Comparison of ENCODE assay signal across 9 cellular contexts in the genomic region with DNA sequence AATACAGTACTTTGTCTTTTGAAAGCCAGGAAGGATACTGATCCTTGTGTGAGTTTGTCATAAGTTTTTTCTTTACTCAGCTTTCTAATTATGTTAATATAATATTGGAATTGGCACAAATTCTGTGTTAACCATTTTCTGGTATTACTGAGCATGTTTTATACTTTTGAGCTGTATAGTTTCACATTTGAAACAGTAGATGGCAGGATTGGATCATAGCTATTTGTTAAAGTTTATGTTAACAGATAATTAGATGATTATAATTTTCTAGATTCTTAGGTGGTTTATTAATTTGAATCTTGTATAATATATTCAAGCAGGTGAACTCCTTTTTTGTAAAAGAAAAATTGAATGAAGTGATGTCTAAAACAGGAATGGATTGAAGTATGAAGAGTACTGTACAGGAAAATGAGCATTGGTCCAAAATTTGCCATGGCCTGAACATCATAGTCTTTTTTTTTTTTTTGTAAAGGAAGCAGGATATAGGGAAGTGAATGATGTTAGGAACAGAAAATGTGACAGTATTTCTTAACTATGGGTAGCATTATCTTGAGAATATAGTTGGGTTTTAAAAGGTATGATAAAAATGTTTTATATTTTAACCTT.
A peak's percentile ranks its signal among the peaks of the same experiment; 100 is the strongest.
DNase-seq lines count a peak whose midpoint lies in the region; ATAC-seq and TF ChIP-seq lines count a peak whose summit lies in the region.
"Had no signal": no experiment of that assay in that cellular context is flagged by ENCODE, and none has a peak within 500 bp of the region (broad histone marks: within the 10 kb centered on the region; RNA-seq: fewer than 3 reads in every experiment).

No MANE protein-coding gene starts in this region.

- no peak for DNase-seq in activated naive CD8-positive, alpha-beta T cell treated with anti-CD3 and anti-CD28 coated beads, Interleukin-2, amount 50 U/mL, for 24 hours
- DNase-seq in epithelial cell of proximal tubule (ENCODE audit: low read depth) (no peak), stomach (no peak), substantia nigra (lab: John Stamatoyannopoulos, UW) (no peak), SKM-1 (lab: John Stamatoyannopoulos, UW; ENCODE audit: unreplicated experiment) (no peak)
- DNase-seq: activated CD4-positive, alpha-beta T cell treated with anti-CD3 and anti-CD28 coated beads, Interleukin-2, amount 50 U/mL, for 1 hour had no signal

- no peaks in the 10 kb centered on the region for H3K9me3 Mint-ChIP-seq in activated naive CD8-positive, alpha-beta T cell (ENCODE audit: low read depth)
- H3K9me3 Mint-ChIP-seq in activated naive CD8-positive, alpha-beta T cell treated with anti-CD3 and anti-CD28 coated beads, Interleukin-2, amount 50 U/mL, for 24 hours = no peaks in the 10 kb centered on the region

- TF ChIP-seq POLR2A in stomach (IDR thresholded peaks at IDR 0.05) = no peak

- H3K4me2 ChIP-seq in OCI-LY3 (ENCODE audit: low read length) = no peak overlapping the region

- TF ChIP-seq EP300 in stomach (IDR thresholded peaks at IDR 0.05) = no peak

- H3K79me2 ChIP-seq in OCI-LY3 (ENCODE audit: low read length) = no peaks in the 10 kb centered on the region

- ATAC-seq in activated naive CD8-positive, alpha-beta T cell treated with anti-CD3 and anti-CD28 coated beads, Interleukin-2, amount 50 U/mL, for 24 hours = no peak
- ATAC-seq in GM19035 (IDR thresholded peaks at IDR 0.05; ENCODE audit: unreplicated experiment) = no peak

- no peaks in the 10 kb centered on the region for H3K27me3 Mint-ChIP-seq in activated naive CD8-positive, alpha-beta T cell
- H3K27me3 Mint-ChIP-seq in activated naive CD8-positive, alpha-beta T cell treated with anti-CD3 and anti-CD28 coated beads, Interleukin-2, amount 50 U/mL, for 24 hours = no peaks in the 10 kb centered on the region

- no peaks in the 10 kb centered on the region for H3K36me3 ChIP-seq in OCI-LY3 (replicated peaks; ENCODE audit: low read depth, low read length)
- H3K36me3 ChIP-seq in stomach = no peaks in the 10 kb centered on the region

- TF ChIP-seq CTCF in OCI-LY3 (IDR thresholded peaks at IDR 0.05; ENCODE audit: low read depth, low read length) (peak; percentile 73), epithelial cell of proximal tubule (conservative IDR thresholded peaks at IDR 0.05; ENCODE audit: low read depth, low read length) (peak; percentile 57), stomach (IDR thresholded peaks at IDR 0.05) (peak in 5 of 7 experiments; percentile 5 to 44 (median 41))

- H3K27me3 ChIP-seq in OCI-LY3 (ENCODE audit: low read depth, low read length) = peaks cover 7% of the 10 kb centered on the region
- H3K27me3 ChIP-seq in stomach = no peaks in the 10 kb centered on the region

- peak overlapping the region; percentile 79 for H3K27ac Mint-ChIP-seq in activated naive CD8-positive, alpha-beta T cell
- no peak overlapping the region for H3K27ac Mint-ChIP-seq in activated naive CD8-positive, alpha-beta T cell treated with anti-CD3 and anti-CD28 coated beads, Interleukin-2, amount 50 U/mL, for 24 hours

- H3K9me3 ChIP-seq in OCI-LY3 (ENCODE audit: insufficient read depth, low read length) (no peaks in the 10 kb centered on the region), stomach (no peaks in the 10 kb centered on the region)

- H4K20me1 ChIP-seq in OCI-LY3 (ENCODE audit: insufficient read depth, low read length) = no peaks in the 10 kb centered on the region

- H3K27ac ChIP-seq in OCI-LY3 (ENCODE audit: low read length) = no peak overlapping the region
- H3K27ac ChIP-seq in stomach = no peak overlapping the region
- H3K27ac ChIP-seq in substantia nigra (ENCODE audit: low read depth, low read length, poor library complexity, severe bottlenecking) = no peak overlapping the region

- H3K4me1 ChIP-seq in OCI-LY3 (ENCODE audit: low read length) (no peaks in the 10 kb centered on the region), stomach (no peaks in the 10 kb centered on the region)

- H3K4me3 ChIP-seq in OCI-LY3 (ENCODE audit: low read length) (no peak overlapping the region), epithelial cell of proximal tubule (ENCODE audit: low read depth, low read length) (no peak overlapping the region), stomach (no peak overlapping the region)

- peaks cover 10% of the 10 kb centered on the region for H3K36me3 Mint-ChIP-seq in activated naive CD8-positive, alpha-beta T cell
- peaks cover 8% of the 10 kb centered on the region for H3K36me3 Mint-ChIP-seq in activated naive CD8-positive, alpha-beta T cell treated with anti-CD3 and anti-CD28 coated beads, Interleukin-2, amount 50 U/mL, for 24 hours (ENCODE audit: low read depth)

- no peak overlapping the region; the same call in 1 of the 2 replicates for H2AFZ ChIP-seq in OCI-LY3 (ENCODE audit: low read depth, low read length)

- no peak overlapping the region for H3K4me3 Mint-ChIP-seq in activated naive CD8-positive, alpha-beta T cell
- no peak overlapping the region for H3K4me3 Mint-ChIP-seq in activated naive CD8-positive, alpha-beta T cell treated with anti-CD3 and anti-CD28 coated beads, Interleukin-2, amount 50 U/mL, for 24 hours

- no peak overlapping the region for H3K9ac ChIP-seq in OCI-LY3 (ENCODE audit: low read length)

- intact Hi-C loops in stomach (cut with DNase I; ENCODE audit: low total_unique reads) = loop anchor here (10.0 kb wide), 2 partner anchors 115 to 285 kb away; a partner anchor contains a TSS

- peaks cover 49% of the 10 kb centered on the region for H3K4me1 Mint-ChIP-seq in activated naive CD8-positive, alpha-beta T cell (ENCODE audit: low read depth)
- peaks cover 25% of the 10 kb centered on the region for H3K4me1 Mint-ChIP-seq in activated naive CD8-positive, alpha-beta T cell treated with anti-CD3 and anti-CD28 coated beads, Interleukin-2, amount 50 U/mL, for 24 hours
